In the genomic region with DNA sequence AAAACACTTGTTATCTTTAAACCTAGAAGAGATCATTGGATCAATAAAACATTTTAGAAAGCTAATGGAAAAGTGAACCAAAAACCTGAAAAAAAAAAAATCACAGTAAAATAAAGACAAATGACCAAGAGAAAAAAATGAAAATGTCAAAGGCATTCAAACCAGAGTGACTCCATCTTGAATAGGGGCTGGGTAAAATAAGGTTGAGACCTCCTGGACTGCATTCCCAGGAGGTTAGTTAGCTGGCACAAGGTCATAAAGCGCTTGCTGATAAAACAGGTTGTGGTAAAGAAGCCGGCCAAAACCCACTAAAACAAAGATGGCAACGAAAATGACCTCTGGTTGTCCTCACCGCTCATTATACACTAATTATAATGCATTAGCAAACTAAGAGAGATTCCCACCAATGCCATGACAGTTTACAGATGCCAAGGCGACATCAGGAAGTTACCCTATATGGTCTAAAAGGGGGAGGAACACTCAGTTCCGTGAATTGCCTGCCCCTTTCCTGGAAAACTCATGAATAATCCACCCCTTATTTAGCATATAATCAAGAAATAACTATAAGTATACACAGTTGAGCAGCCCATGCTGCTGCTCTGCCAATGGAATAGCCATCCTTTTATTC, we compare ENCODE assay signal across 22 cellular contexts.
DNase-seq lines count a peak whose midpoint lies in the region; ATAC-seq, FAIRE-seq and TF ChIP-seq lines count a peak whose summit lies in the region.
"Had no signal": no experiment of that assay in that cellular context is flagged by ENCODE, and none has a peak within 500 bp of the region (broad histone marks: within the 10 kb centered on the region; RNA-seq: fewer than 3 reads in every experiment).

No MANE protein-coding gene starts in this region.

- H3K9me1 ChIP-seq in K562 (ENCODE audit: control insufficient read depth, insufficient read depth, low read length), result no peaks in the 10 kb centered on the region

- BruUV-seq in K562 (replicated peaks; lab: Mats Ljungman, UMichigan), result no TSS peak

- H3K9ac ChIP-seq in K562 (ENCODE audit: insufficient read depth in 1 of 2, low read depth in 2 of 2, low read length in 2 of 2), result no peak overlapping the region

- H3K36me3 ChIP-seq in K562 (ENCODE audit: control insufficient read depth, insufficient read depth, low read length), result no peaks in the 10 kb centered on the region
- H3K36me3 ChIP-seq: SJCRH30 had no signal

- DNase-seq in DMS 273 (lab: John Stamatoyannopoulos, UW; ENCODE audit: unreplicated experiment), result peak; percentile 45
- DNase-seq in DMS 273 treated with DMSO at 0.1 percent for 48 hours (lab: John Stamatoyannopoulos, UW), result no peak
- DNase-seq in CD1c-positive myeloid dendritic cell (ENCODE audit: extremely low spot score), result peak; percentile 63
- peak; percentile 48 for DNase-seq in NCI-H69 (lab: John Stamatoyannopoulos, UW)
- DNase-seq in K562 (ENCODE audit: extremely low read depth in 1 of 4, low spot score in 3 of 4), result peak in 1 of 4 experiments; percentile 34
- DNase-seq in CD4-positive, alpha-beta T cell, result no peak
- no peak for DNase-seq in kidney tubule cell (ENCODE audit: low spot score)
- DNase-seq: CD4-positive, alpha-beta memory T cell; DMS79; HFFc6; KBM-7; MV-4-11; NCI-H1417; NCI-H1930; NCI-H2171; PC-9; SJCRH30; SW 1271 had no signal

- no peak for TF ChIP-seq EP300 in K562 (IDR thresholded peaks at IDR 0.05; ENCODE audit: low read length)

- WGBS in K562 (ENCODE audit: insufficient coverage, low coverage, missing lambda C conversion rate), result 30% methylated on average over 6 of the region's 6 CpGs

- no peak for TF ChIP-seq RAD21 in K562 (CRISPR knock-in tag; conservative IDR thresholded peaks at IDR 0.05 in 1 of 2, IDR thresholded peaks at IDR 0.05 in 1 of 2)

- in situ Hi-C loops in K562 (cut with MboI), result no loop called here

- no peaks in the 10 kb centered on the region for H3K9me3 ChIP-seq in K562 (replicated peaks; ENCODE audit: control insufficient read depth, insufficient read depth, low read depth, low read length)
- no peaks in the 10 kb centered on the region for H3K9me3 ChIP-seq in CD4-positive, alpha-beta T cell (ENCODE audit: control insufficient read depth, low read length)
- H3K9me3 ChIP-seq: SJCRH30 had no signal

- ATAC-seq in K562, result no peak
- ATAC-seq in CD4-positive, alpha-beta T cell (ENCODE audit: poor library complexity), result no peak
- ATAC-seq in GM19452 (IDR thresholded peaks at IDR 0.05; ENCODE audit: unreplicated experiment), result no peak

- no peaks in the 10 kb centered on the region for H3K4me1 Mint-ChIP-seq in CD4-positive, alpha-beta T cell (ENCODE audit: low read depth)

- no peak for TF ChIP-seq CTCF in K562 (IDR thresholded peaks at IDR 0.05 in 2 of 3, conservative IDR thresholded peaks at IDR 0.05 in 1 of 3; ENCODE audit: insufficient read depth in 2 of 3, low read depth in 1 of 3, low read length in 3 of 3)
- TF ChIP-seq CTCF in CD4-positive, alpha-beta T cell (IDR thresholded peaks at IDR 0.05), result no peak

- H3K4me3 Mint-ChIP-seq in CD4-positive, alpha-beta T cell, result no peak overlapping the region
- H3K4me3 Mint-ChIP-seq: B cell; CD4-positive, alpha-beta memory T cell; HFFc6 had no signal

- no peaks in the 10 kb centered on the region for H3K36me3 Mint-ChIP-seq in CD4-positive, alpha-beta T cell (ENCODE audit: low read depth)
- H3K36me3 Mint-ChIP-seq: CD4-positive, alpha-beta memory T cell had no signal

- H3K27me3 ChIP-seq in K562 (ENCODE audit: control insufficient read depth in 2 of 2, insufficient read depth in 2 of 2, low read length in 2 of 2), result no peaks in the 10 kb centered on the region
- no peaks in the 10 kb centered on the region for H3K27me3 ChIP-seq in CD4-positive, alpha-beta T cell (ENCODE audit: control insufficient read depth, insufficient read depth, low read length)
- H3K27me3 ChIP-seq: SJCRH30 had no signal

- H3K79me2 ChIP-seq in K562 (ENCODE audit: control insufficient read depth, insufficient read depth, low read length), result no peaks in the 10 kb centered on the region

- FAIRE-seq in K562 (lab: Jason Lieb, UNC), result no peak
- FAIRE-seq: H54 had no signal

- intact Hi-C loops in K562 (cut with micrococcal nuclease), result no loop called here
- intact Hi-C loops in CD4-positive, alpha-beta T cell (cut with DNase I, micrococcal nuclease), result no loop called here

- TF ChIP-seq POLR2A in K562 (conservative IDR thresholded peaks at IDR 0.05), result no peak

- H3K27me3 Mint-ChIP-seq in CD4-positive, alpha-beta T cell, result peaks cover 8% of the 10 kb centered on the region
- H3K27me3 Mint-ChIP-seq: B cell; CD4-positive, alpha-beta memory T cell had no signal

- H2AFZ ChIP-seq in K562 (ENCODE audit: low read depth, low read length), result no peak overlapping the region
- H2AFZ ChIP-seq: PC-9 had no signal

- H3K4me1 ChIP-seq in K562 (replicated peaks in 1 of 2; ENCODE audit: control insufficient read depth in 2 of 2, insufficient read depth in 2 of 2, low read length in 2 of 2), result peaks cover 0 to 13% of the 10 kb centered on the region in 2 experiments; a peak in 3 of 5 replicates
- H3K4me1 ChIP-seq: SJCRH30 had no signal

- H3K4me2 ChIP-seq in K562 (ENCODE audit: insufficient read depth, low read length), result no peak overlapping the region
- H3K4me2 ChIP-seq: PC-9 had no signal

- CTCF ChIA-PET in K562 (lab: Yijun Ruan, JAX; ENCODE audit: low intra/inter-chr PET ratio), result no interaction called here
- CTCF ChIA-PET in CD4-positive, alpha-beta T cell (lab: Charles Lee), result no interaction called here

- POLR2A ChIA-PET in K562 (lab: Yijun Ruan, JAX), result no interaction called here
- POLR2A ChIA-PET in CD4-positive, alpha-beta T cell (lab: Charles Lee), result no interaction called here

- no peaks in the 10 kb centered on the region for H3K9me3 Mint-ChIP-seq in CD4-positive, alpha-beta T cell
- H3K9me3 Mint-ChIP-seq: CD4-positive, alpha-beta memory T cell; HFFc6 had no signal

- no peak overlapping the region for H3K4me3 ChIP-seq in K562
- H3K4me3 ChIP-seq: PC-9, SJCRH30 had no signal

- no peak overlapping the region for H3K27ac Mint-ChIP-seq in CD4-positive, alpha-beta T cell
- H3K27ac Mint-ChIP-seq: B cell; CD4-positive, alpha-beta memory T cell; HFFc6 had no signal

- no peaks in the 10 kb centered on the region for H4K20me1 ChIP-seq in K562 (replicated peaks; ENCODE audit: control insufficient read depth, insufficient read depth, low read length)

- no peak overlapping the region; the same call in 2 of the 3 replicates for H3K27ac ChIP-seq in K562 (ENCODE audit: extremely low read depth, low read depth, low read length)
- H3K27ac ChIP-seq in CD4-positive, alpha-beta T cell (ENCODE audit: low read depth, low read length), result no peak overlapping the region
- H3K27ac ChIP-seq: 22Rv1, PC-9, SJCRH30 had no signal

TF ChIP-seq in K562, 482 proteins besides CTCF, POLR2A, EP300 and RAD21 (continues in another document):
- TF ChIP-seq ZNF224 (CRISPR knock-in tag; IDR thresholded peaks at IDR 0.05) (no peak), TCF7 (IDR thresholded peaks at IDR 0.05; ENCODE audit: borderline replicate concordance) (no peak), ZBTB33 (CRISPR knock-in tag; IDR thresholded peaks at IDR 0.05) (no peak), MTA3 (IDR thresholded peaks at IDR 0.05; ENCODE audit: borderline replicate concordance) (no peak), ZFP36 (IDR thresholded peaks at IDR 0.05; ENCODE audit: low read depth, low read length, partially characterized antibody) (no peak), ZNF639 (CRISPR knock-in tag; conservative IDR thresholded peaks at IDR 0.05 in 1 of 2, IDR thresholded peaks at IDR 0.05 in 1 of 2) (peak in 1 of 2 experiments; percentile 49; a peak in 1 of 4 replicates), ZNF274 (IDR thresholded peaks at IDR 0.05; ENCODE audit: borderline replicate concordance, low read depth, low read length) (no peak), NFE2 (IDR thresholded peaks at IDR 0.05; ENCODE audit: low read depth) (no peak), GTF2A2 (tag; IDR thresholded peaks at IDR 0.05) (no peak), XRCC4 (IDR thresholded peaks at IDR 0.05; ENCODE audit: extremely low read depth, insufficient read depth, insufficient read length) (no peak), ZNF79 (CRISPR knock-in tag; IDR thresholded peaks at IDR 0.05; ENCODE audit: low read depth) (no peak)
- TF ChIP-seq, protein P1, sequence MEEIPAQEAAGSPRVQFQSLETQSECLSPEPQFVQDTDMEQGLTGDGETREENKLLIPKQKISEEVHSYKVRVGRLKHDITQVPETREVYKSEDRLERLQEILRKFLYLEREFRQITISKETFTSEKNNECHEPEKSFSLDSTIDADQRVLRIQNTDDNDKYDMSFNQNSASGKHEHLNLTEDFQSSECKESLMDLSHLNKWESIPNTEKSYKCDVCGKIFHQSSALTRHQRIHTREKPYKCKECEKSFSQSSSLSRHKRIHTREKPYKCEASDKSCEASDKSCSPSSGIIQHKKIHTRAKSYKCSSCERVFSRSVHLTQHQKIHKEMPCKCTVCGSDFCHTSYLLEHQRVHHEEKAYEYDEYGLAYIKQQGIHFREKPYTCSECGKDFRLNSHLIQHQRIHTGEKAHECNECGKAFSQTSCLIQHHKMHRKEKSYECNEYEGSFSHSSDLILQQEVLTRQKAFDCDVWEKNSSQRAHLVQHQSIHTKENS (CRISPR knock-in tag; IDR thresholded peaks at IDR 0.05), result no peak

Comparison
In these comparisons a context has a peak if more than half of its experiments do, and no peak if none do; other contexts are left out.
1. DNase-seq: peak in DMS 273 (single experiment), CD1c-positive myeloid dendritic cell (single experiment) and NCI-H69 (single experiment); none in DMS 273 treated with DMSO at 0.1 percent for 48 hours (single experiment), CD4-positive, alpha-beta T cell (0 of 10) and kidney tubule cell (single experiment).